16 cellular contexts compared by ENCODE assay signal in the genomic region with DNA sequence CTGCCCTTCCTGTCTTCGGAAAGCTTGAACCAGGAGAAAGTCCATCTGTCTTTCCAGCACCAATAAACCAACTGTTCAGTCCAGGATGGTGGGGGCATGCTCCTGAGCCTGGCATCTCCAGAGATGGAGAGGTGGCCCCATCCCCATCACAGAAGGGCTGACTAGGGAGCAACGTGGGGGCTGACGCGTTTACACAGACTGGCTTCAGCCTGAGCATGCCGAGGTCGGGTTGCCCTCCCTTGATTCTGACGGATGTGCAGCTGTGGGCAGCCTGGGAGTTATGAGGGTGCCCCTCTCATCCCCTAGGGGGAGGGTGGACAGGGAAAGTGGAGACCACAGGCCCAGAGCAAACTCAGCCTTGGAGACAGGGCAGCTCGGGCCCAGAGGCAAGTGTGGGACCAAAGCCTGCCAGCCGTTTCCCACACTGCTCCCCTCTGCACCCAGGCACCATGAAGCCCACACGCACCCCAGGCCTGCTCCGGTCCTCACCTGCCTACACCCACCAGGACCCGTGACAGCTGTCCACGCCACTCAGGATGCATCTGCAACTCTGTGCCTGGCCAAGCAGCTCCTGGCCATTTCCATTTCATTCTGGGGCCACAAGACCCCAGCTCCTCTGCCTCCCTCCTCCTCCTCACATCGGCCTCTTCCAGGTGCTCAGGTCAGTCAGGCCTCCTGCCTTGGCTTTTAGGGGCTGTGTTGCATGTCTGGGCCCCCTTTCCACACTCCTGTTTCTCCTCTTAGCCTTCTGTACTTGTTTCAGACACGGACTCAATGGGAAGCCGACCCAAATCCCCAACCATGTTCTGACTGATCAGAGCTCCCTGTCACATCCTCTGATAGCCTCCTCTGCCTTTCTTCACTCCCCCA. TPM values are rescaled to one million over a fixed set of nuclear protein-coding genes. Genes with fewer than 3 reads are reported as not detected.
DNase-seq lines count a peak whose midpoint lies in the region; ATAC-seq and TF ChIP-seq lines count a peak whose summit lies in the region.
"Had no signal": no experiment of that assay in that cellular context is flagged by ENCODE, and none has a peak within 500 bp of the region (broad histone marks: within the 10 kb centered on the region; RNA-seq: fewer than 3 reads in every experiment).

No MANE protein-coding gene starts in this region.

- no peaks in the 10 kb centered on the region for H3F3A ChIP-seq in SK-N-SH (replicated peaks; ENCODE audit: insufficient read depth)

- H3K9me2 ChIP-seq in SK-N-SH: no peaks in the 10 kb centered on the region

- H3K27me3 ChIP-seq in SK-N-SH (ENCODE audit: insufficient read depth) (no peaks in the 10 kb centered on the region), transverse colon (no peaks in the 10 kb centered on the region), esophagus squamous epithelium (peaks cover 0 to 27% (median 0%) of the 10 kb centered on the region in 4 donors)
- H3K27me3 ChIP-seq: BLaER1 treated with 17β-estradiol and CSF1 and Interleukin-3, amounts not matched to agents 10 nM and 100 nM had no signal

- no peaks in the 10 kb centered on the region for H3K36me3 ChIP-seq in SK-N-SH (replicated peaks in 1 of 2; ENCODE audit: control insufficient read depth in 1 of 2, insufficient read depth in 2 of 2, low read length in 1 of 2)
- no peaks in the 10 kb centered on the region for H3K36me3 ChIP-seq in transverse colon
- no peaks in the 10 kb centered on the region for H3K36me3 ChIP-seq in esophagus squamous epithelium
- H3K36me3 ChIP-seq: BLaER1 treated with 17β-estradiol and CSF1 and Interleukin-3, amounts not matched to agents 10 nM and 100 nM had no signal

- TF ChIP-seq CTCF in SK-N-SH (IDR thresholded peaks at IDR 0.05) (no peak), coronary artery (IDR thresholded peaks at IDR 0.05) (no peak), nephron progenitor cell (IDR thresholded peaks at IDR 0.05) (no peak), transverse colon (IDR thresholded peaks at IDR 0.05) (no peak), esophagus squamous epithelium (IDR thresholded peaks at IDR 0.05) (no peak)

- H3K79me2 ChIP-seq in SK-N-SH (ENCODE audit: insufficient read depth): no peaks in the 10 kb centered on the region

- peak overlapping the region; percentile 20 for H3K4me3 Mint-ChIP-seq in nephron progenitor cell

- intact Hi-C loops in transverse colon (cut with DNase I; ENCODE audit: low total_unique reads): loop anchor here (5.0 kb wide), 1 partner anchor 75 kb away; no protein-coding TSS in a partner anchor
- intact Hi-C loops in esophagus squamous epithelium (cut with DNase I): no loop called here

- no peaks in the 10 kb centered on the region for H3K9me3 Mint-ChIP-seq in nephron progenitor cell

- H3K4me3 ChIP-seq in SK-N-SH (ENCODE audit: low read depth in 2 of 2, low read length in 1 of 2): no peak overlapping the region
- no peak overlapping the region for H3K4me3 ChIP-seq in coronary artery
- H3K4me3 ChIP-seq in transverse colon: no peak overlapping the region
- H3K4me3 ChIP-seq in esophagus squamous epithelium: no peak overlapping the region
- H3K4me3 ChIP-seq: BLaER1 treated with 17β-estradiol and CSF1 and Interleukin-3, amounts not matched to agents 10 nM and 100 nM had no signal

- TF ChIP-seq POLR2A in transverse colon (IDR thresholded peaks at IDR 0.05): no peak
- no peak for TF ChIP-seq POLR2A in esophagus squamous epithelium (IDR thresholded peaks at IDR 0.05)

- no peak overlapping the region for H3K27ac Mint-ChIP-seq in nephron progenitor cell

- TF ChIP-seq EP300 in SK-N-SH (IDR thresholded peaks at IDR 0.05; ENCODE audit: borderline replicate concordance in 1 of 2, low read depth in 1 of 2, low read length in 1 of 2) (no peak), transverse colon (IDR thresholded peaks at IDR 0.05; ENCODE audit: low read depth) (no peak)

- no peaks in the 10 kb centered on the region for H4K20me1 ChIP-seq in SK-N-SH (ENCODE audit: insufficient read depth)
- H4K20me1 ChIP-seq: BLaER1 treated with 17β-estradiol and CSF1 and Interleukin-3, amounts not matched to agents 10 nM and 100 nM had no signal

- TF ChIP-seq RAD21 in SK-N-SH (IDR thresholded peaks at IDR 0.05; ENCODE audit: low read length): no peak

- CTCF ChIA-PET in SK-N-SH (lab: Yijun Ruan, JAX): interaction anchor here (0.6 to 6.3 kb wide), 15 partner anchors 7 to 939 kb away, joined by 3 to 122 read pairs (median 15); no protein-coding TSS in a partner anchor

- peaks cover 0 to 10% of the 10 kb centered on the region in 2 experiments; a peak in 1 of 4 replicates for H3K4me1 ChIP-seq in SK-N-SH (ENCODE audit: control insufficient read depth in 1 of 2, insufficient read depth in 2 of 2, low read depth in 1 of 2, low read length in 1 of 2)
- peaks cover 0 to 2% (median 0%) of the 10 kb centered on the region in 4 donors for H3K4me1 ChIP-seq in transverse colon
- H3K4me1 ChIP-seq in esophagus squamous epithelium: peaks cover 0 to 24% (median 5%) of the 10 kb centered on the region in 3 donors

- H3K27ac ChIP-seq in SK-N-SH (ENCODE audit: low read depth in 2 of 2, low read length in 1 of 2) (no peak overlapping the region), coronary artery (no peak overlapping the region), transverse colon (no peak overlapping the region), esophagus squamous epithelium (no peak overlapping the region)
- H3K27ac ChIP-seq: 22Rv1; BLaER1 treated with 17β-estradiol and CSF1 and Interleukin-3, amounts not matched to agents 10 nM and 100 nM; VCaP had no signal

- no peaks in the 10 kb centered on the region for H3K36me3 Mint-ChIP-seq in nephron progenitor cell (ENCODE audit: low read depth)

- H3K27me3 Mint-ChIP-seq in nephron progenitor cell (ENCODE audit: low read depth, poor library complexity): peaks cover 15% of the 10 kb centered on the region

- ATAC-seq in SK-N-SH treated with all-trans-retinoic acid at 6 μM for 48 hours (no peak), HG03045 (IDR thresholded peaks at IDR 0.05; ENCODE audit: unreplicated experiment) (no peak)

- H3K4me2 ChIP-seq in SK-N-SH: no peak overlapping the region
- H3K4me2 ChIP-seq: BLaER1 treated with 17β-estradiol and CSF1 and Interleukin-3, amounts not matched to agents 10 nM and 100 nM had no signal

- H3K9me3 ChIP-seq in SK-N-SH: no peaks in the 10 kb centered on the region
- no peaks in the 10 kb centered on the region for H3K9me3 ChIP-seq in transverse colon
- no peaks in the 10 kb centered on the region for H3K9me3 ChIP-seq in esophagus squamous epithelium
- H3K9me3 ChIP-seq: BLaER1 treated with 17β-estradiol and CSF1 and Interleukin-3, amounts not matched to agents 10 nM and 100 nM had no signal

- peaks cover 23% of the 10 kb centered on the region for H3K4me1 Mint-ChIP-seq in nephron progenitor cell

- in situ Hi-C loops in transverse colon (cut with MboI; ENCODE audit: low pct_ligation_motif_present in 1 of 4, low pct_unique_long_range_greater_than_20kb in 1 of 4, low sequenced_read_pairs in 3 of 4): loop anchor here in 3 of 4 donors (5.0 to 25.0 kb wide), 3 partner anchors 255 to 263 kb away; partner anchors contain the start of gene CFAP100 (in 3 of the 3)

- H3K9ac ChIP-seq in SK-N-SH: no peak overlapping the region
- H3K9ac ChIP-seq: BLaER1 treated with 17β-estradiol and CSF1 and Interleukin-3, amounts not matched to agents 10 nM and 100 nM had no signal

- no peak overlapping the region for H2AFZ ChIP-seq in SK-N-SH (ENCODE audit: low read depth)

- POLR2A ChIA-PET in SK-N-SH (lab: Yijun Ruan, JAX): no interaction called here

- 44% methylated on average over 14 of the region's 16 CpGs for WGBS in SK-N-SH (ENCODE audit: low lambda C conversion rate)
- WGBS in transverse colon (ENCODE audit: low coverage in 1 of 2), 2 donors: 68 to 79% methylated on average over 9 to 16 of the region's 16 CpGs
- WGBS in esophagus squamous epithelium, 2 donors: 79 to 94% methylated on average over 5 to 7 of the region's 16 CpGs

- DNase-seq in SK-N-SH (peak; percentile 7), coronary artery (ENCODE audit: low spot score) (peak; percentile 54), nephron progenitor cell (peak; percentile 1), transverse colon (peak; percentile 4), esophagus squamous epithelium (lab: John Stamatoyannopoulos, UW) (no peak), GM03348 (ENCODE audit: low spot score) (no peak)
- DNase-seq: cortex of kidney; NCI-H2029 treated with DMSO at 0.1 percent for 48 hours; stimulated activated CD4-positive, alpha-beta T cell treated with anti-CD3 and anti-CD28 coated beads, Interleukin-2, amount 100 ng/mL, for 48 hours; SW 1271 had no signal

TF ChIP-seq in SK-N-SH, 30 proteins besides CTCF, POLR2A, EP300 and RAD21:
- no peak for TF ChIP-seq TAF1 (IDR thresholded peaks at IDR 0.05; ENCODE audit: borderline replicate concordance, low read depth, low read length)

TF ChIP-seq in SK-N-SH treated with all-trans-retinoic acid at 6 μM for 48 hours, 23 proteins besides CTCF, POLR2A, EP300 and RAD21 (continues in another document):
- no peak for TF ChIP-seq GLIS3 (CRISPR knock-in tag; IDR thresholded peaks at IDR 0.05)
- no peak for TF ChIP-seq ARNTL (CRISPR knock-in tag; IDR thresholded peaks at IDR 0.05; ENCODE audit: borderline replicate concordance, low read depth)
- no peak for TF ChIP-seq CSRNP3 (CRISPR knock-in tag; IDR thresholded peaks at IDR 0.05)
- TF ChIP-seq ZFP3 (CRISPR knock-in tag; IDR thresholded peaks at IDR 0.05): no peak
- TF ChIP-seq ISL1 (CRISPR knock-in tag; IDR thresholded peaks at IDR 0.05): no peak
- no peak for TF ChIP-seq ZC3H10 (CRISPR knock-in tag; IDR thresholded peaks at IDR 0.05)

RNA-seq across cellular contexts. Expression of gene SLC41A3, which starts 48.2 kb away (rescaled TPM):
- 53.4 and 58.4 TPM in 2 replicates for polyA plus RNA-seq in SK-N-SH (2012; rRNA removed)
- 29.9 and 39.4 TPM in 2 replicates for polyA plus RNA-seq in SK-N-SH (2012; cell fraction: cytosol; rRNA removed)
- 72.6 and 102 TPM in 2 replicates for polyA plus RNA-seq in SK-N-SH (2012; cell fraction: nucleus; rRNA removed)
- 10 to 100 TPM; 22.7 to 41.5 (median 29.1) TPM for total RNA-seq in transverse colon
- 10 to 100 TPM; 17.7 to 46.5 (median 20.4) TPM for total RNA-seq in esophagus squamous epithelium

RNA-seq across cellular contexts. Expression of gene ALDH1L1, which starts 48.3 kb away (rescaled TPM):
- 0.03 TPM in 1 of 2 replicates, not detected in the other for polyA plus RNA-seq in SK-N-SH (2012; rRNA removed)
- polyA plus RNA-seq in SK-N-SH (2012; cell fraction: cytosol; rRNA removed): 0.07 and 0.14 TPM in 2 replicates
- polyA plus RNA-seq in SK-N-SH (2012; cell fraction: nucleus; rRNA removed): 0.08 and 0.19 TPM in 2 replicates
- 10 to 100 TPM in 2 of 4 donors, 1 to 10 TPM in 2; 5.9 to 32.2 (median 16.1) TPM for total RNA-seq in transverse colon
- 10 to 100 TPM in 1 of 4 donors, 1 to 10 TPM in 3; 1.6 to 19.3 (median 4.4) TPM for total RNA-seq in esophagus squamous epithelium
- total RNA-seq: myocyte had no signal

Comparison
In these comparisons a context has a peak if more than half of its experiments do, and no peak if none do; other contexts are left out.
1. DNase-seq: peak in SK-N-SH (single experiment), coronary artery (single experiment), nephron progenitor cell (single experiment) and transverse colon (single experiment); none in esophagus squamous epithelium (single experiment) and GM03348 (single experiment).